8 cellular contexts compared by ENCODE assay signal in the genomic region with DNA sequence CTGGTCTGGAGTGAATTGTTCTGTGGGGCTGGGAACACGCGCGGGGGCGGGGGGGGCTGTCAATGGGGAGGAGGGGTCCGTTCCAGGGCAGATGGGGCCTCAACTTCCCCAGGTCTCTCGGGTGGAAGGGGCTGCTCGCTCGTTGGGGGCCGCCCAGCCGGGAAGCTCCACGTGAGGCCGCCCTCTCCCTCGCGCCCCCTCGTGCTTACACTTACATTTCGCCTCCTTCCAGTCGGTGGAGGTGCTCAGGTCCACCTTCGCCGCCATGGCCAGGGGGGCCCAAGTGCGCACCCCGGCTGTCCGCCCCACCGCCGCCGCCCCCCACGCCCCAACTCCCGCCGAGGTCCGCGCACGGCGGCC. TPM values are rescaled to one million over a fixed set of nuclear protein-coding genes. Genes with fewer than 3 reads are reported as not detected.
DNase-seq lines count a peak whose midpoint lies in the region; ATAC-seq, FAIRE-seq and TF ChIP-seq lines count a peak whose summit lies in the region.

No MANE protein-coding gene starts in this region.

- TF ChIP-seq CTCF in RWPE2 (IDR thresholded peaks at IDR 0.05; ENCODE audit: poor library complexity, severe bottlenecking), result peak; percentile 23

- H3K9me3 Mint-ChIP-seq in natural killer cell treated with Interleukin-12 subunit alpha and Interleukin-12 subunit beta and Interleukin-15 and Interleukin-18, amount 100 ng/mL, for 72 hours, result no peaks in the 10 kb centered on the region

- TF ChIP-seq POLR2A in GM12891 (IDR thresholded peaks at IDR 0.05; ENCODE audit: low read depth, low read length), result no peak

- peak; percentile 23; the same call in 2 of the 3 replicates for ATAC-seq in RWPE2 (ENCODE audit: low read depth)
- peak; percentile 3 to 16 for ATAC-seq in natural killer cell treated with Interleukin-12 subunit alpha and Interleukin-12 subunit beta and Interleukin-15 and Interleukin-18, amount 100 ng/mL, for 72 hours
- ATAC-seq in GM18498 (IDR thresholded peaks at IDR 0.05; ENCODE audit: unreplicated experiment), result no peak
- no peak for ATAC-seq in HG02852 (IDR thresholded peaks at IDR 0.05; ENCODE audit: unreplicated experiment)

- H3K4me1 ChIP-seq in RWPE2 (ENCODE audit: insufficient read depth, poor library complexity, severe bottlenecking) (peaks cover 7% of the 10 kb centered on the region), endocrine pancreas (ENCODE audit: control insufficient read depth, insufficient read depth, low read length) (no peaks in the 10 kb centered on the region)

- peak overlapping the region; percentile 67 for H3K4me3 ChIP-seq in RWPE2 (ENCODE audit: severe bottlenecking)
- H3K4me3 ChIP-seq in endocrine pancreas (ENCODE audit: control insufficient read depth, insufficient read depth, low read length), result no peak overlapping the region

- H3K36me3 Mint-ChIP-seq in natural killer cell treated with Interleukin-12 subunit alpha and Interleukin-12 subunit beta and Interleukin-15 and Interleukin-18, amount 100 ng/mL, for 72 hours, result no peaks in the 10 kb centered on the region

- no peaks in the 10 kb centered on the region for H3K9me3 ChIP-seq in RWPE2 (ENCODE audit: severe bottlenecking)
- no peaks in the 10 kb centered on the region for H3K9me3 ChIP-seq in endocrine pancreas (ENCODE audit: control insufficient read depth, low read length)

- H3K4me3 Mint-ChIP-seq in natural killer cell treated with Interleukin-12 subunit alpha and Interleukin-12 subunit beta and Interleukin-15 and Interleukin-18, amount 100 ng/mL, for 72 hours, result peak overlapping the region; percentile 72

- no peak overlapping the region for H3K27ac Mint-ChIP-seq in natural killer cell treated with Interleukin-12 subunit alpha and Interleukin-12 subunit beta and Interleukin-15 and Interleukin-18, amount 100 ng/mL, for 72 hours

- H3K4me1 Mint-ChIP-seq in natural killer cell treated with Interleukin-12 subunit alpha and Interleukin-12 subunit beta and Interleukin-15 and Interleukin-18, amount 100 ng/mL, for 72 hours (ENCODE audit: low read depth in 2 of 2), result peaks cover 6 to 8% of the 10 kb centered on the region in 2 donors

- no peak for FAIRE-seq in GM12891 (lab: Jason Lieb, UNC)

- H3K27me3 ChIP-seq in RWPE2 (ENCODE audit: insufficient read depth, poor library complexity, severe bottlenecking) (no peaks in the 10 kb centered on the region), endocrine pancreas (ENCODE audit: control insufficient read depth, insufficient read depth, low read length) (no peaks in the 10 kb centered on the region)

- peak; percentile 41 for DNase-seq in stimulated activated CD4-positive, alpha-beta T cell treated with anti-CD3 and anti-CD28 coated beads, Interleukin-15, amount 100 ng/mL, for 24 hours
- DNase-seq in stimulated activated CD4-positive, alpha-beta T cell treated with anti-CD3 and anti-CD28 coated beads, Interleukin-2, amount 100 ng/mL, for 48 hours, result no peak
- DNase-seq in RWPE2 (ENCODE audit: low spot score), result no peak
- no peak for DNase-seq in natural killer cell treated with Interleukin-12 subunit alpha and Interleukin-12 subunit beta and Interleukin-15 and Interleukin-18, amount 100 ng/mL, for 72 hours (ENCODE audit: low spot score)
- no peak for DNase-seq in GM12891 (ENCODE audit: insufficient read length, low spot score)

- peak overlapping the region; percentile 35 for H3K27ac ChIP-seq in RWPE2 (ENCODE audit: poor library complexity, severe bottlenecking)

- H3K27me3 Mint-ChIP-seq in natural killer cell treated with Interleukin-12 subunit alpha and Interleukin-12 subunit beta and Interleukin-15 and Interleukin-18, amount 100 ng/mL, for 72 hours, result no peaks in the 10 kb centered on the region

- H3K36me3 ChIP-seq in RWPE2 (ENCODE audit: low read depth) (no peaks in the 10 kb centered on the region), endocrine pancreas (ENCODE audit: control insufficient read depth, insufficient read depth, low read length) (no peaks in the 10 kb centered on the region)

- peak overlapping the region; percentile 60 for H3K9ac ChIP-seq in endocrine pancreas (ENCODE audit: control insufficient read depth, insufficient read depth, low read length)

TF ChIP-seq in GM12891, 5 proteins besides CTCF, POLR2A, EP300 and RAD21:
- TF ChIP-seq PAX5 (IDR thresholded peaks at IDR 0.05; ENCODE audit: insufficient read depth, low read length, severe bottlenecking) (no peak), TAF1 (IDR thresholded peaks at IDR 0.05; ENCODE audit: low read depth, low read length) (no peak), SPI1 (IDR thresholded peaks at IDR 0.05; ENCODE audit: low read depth, low read length) (no peak), POU2F2 (IDR thresholded peaks at IDR 0.05; ENCODE audit: low read depth, low read length) (no peak), POLR2AphosphoS5 (IDR thresholded peaks at IDR 0.05; ENCODE audit: low read depth, low read length) (no peak)

RNA-seq across cellular contexts. Expression of a gene that starts 0.5 kb away (rescaled TPM):
- total RNA-seq in natural killer cell treated with Interleukin-12 subunit alpha and Interleukin-12 subunit beta and Interleukin-15 and Interleukin-18, amount 100 ng/mL, for 72 hours, result 10 to 100 TPM in 1 of 2 donors, 1 to 10 TPM in 1; 3.0 to 12.7 TPM
- 3.0 TPM for polyA plus RNA-seq in GM12891 (2012; ENCODE audit: low read depth, missing spikeins)

RNA-seq across cellular contexts. Expression of a gene that starts 20.5 kb away (rescaled TPM):
- total RNA-seq in natural killer cell treated with Interleukin-12 subunit alpha and Interleukin-12 subunit beta and Interleukin-15 and Interleukin-18, amount 100 ng/mL, for 72 hours, result 100 to 1,000 TPM; 431 to 450 TPM
- polyA plus RNA-seq in GM12891 (2012; ENCODE audit: low read depth, missing spikeins), result 115 TPM

RNA-seq across cellular contexts. Expression of a gene that starts 41.1 kb away (rescaled TPM):
- 100 to 1,000 TPM; 249 to 276 TPM for total RNA-seq in natural killer cell treated with Interleukin-12 subunit alpha and Interleukin-12 subunit beta and Interleukin-15 and Interleukin-18, amount 100 ng/mL, for 72 hours
- 98.2 TPM for polyA plus RNA-seq in GM12891 (2012; ENCODE audit: low read depth, missing spikeins)

Comparison
In these comparisons a context has a peak if more than half of its experiments do, and no peak if none do; other contexts are left out.
1. ATAC-seq: peak in RWPE2 (single experiment) and natural killer cell treated with Interleukin-12 subunit alpha and Interleukin-12 subunit beta and Interleukin-15 and Interleukin-18, amount 100 ng/mL, for 72 hours (2 of 2); none in GM18498 (single experiment) and HG02852 (single experiment).